Comparison of ENCODE assay signal across 1 cellular context in genomic region chr4:48629458-48629857, GRCh38.
TF ChIP-seq lines count a peak whose summit lies in the region.

No MANE protein-coding gene starts in this region.

TF ChIP-seq in K562, 482 proteins besides CTCF, POLR2A, EP300 and RAD21 (continued from another document and continues in another):
- 0 out of 4 replicates have a peak, but pooled peaks of 1 of the 2 experiments have one; percentile 14 for TF ChIP-seq HDAC1 (IDR thresholded peaks at IDR 0.05)
- no peak for TF ChIP-seq ZNF778 (CRISPR knock-in tag; IDR thresholded peaks at IDR 0.05)
- TF ChIP-seq ARID1B (IDR thresholded peaks at IDR 0.05) = peak; percentile 73
- TF ChIP-seq MEIS2 (IDR thresholded peaks at IDR 0.05; ENCODE audit: partially characterized antibody) = peak; percentile 89
- TF ChIP-seq ETV1 (tag; conservative IDR thresholded peaks at IDR 0.05; ENCODE audit: low read depth) = peak; percentile 72
- TF ChIP-seq FOXM1 (IDR thresholded peaks at IDR 0.05; ENCODE audit: low read depth) = no peak
- no peak for TF ChIP-seq FOXM1 (CRISPR knock-in tag; IDR thresholded peaks at IDR 0.05; ENCODE audit: low read depth)
- no peak for TF ChIP-seq FOXO4 (CRISPR knock-in tag; IDR thresholded peaks at IDR 0.05)
- TF ChIP-seq TEAD4 (IDR thresholded peaks at IDR 0.05; ENCODE audit: low read length) = peak; percentile 55; the same call in 1 of the 2 replicates
- TF ChIP-seq TEAD4 (CRISPR knock-in tag; IDR thresholded peaks at IDR 0.05; ENCODE audit: borderline replicate concordance) = no peak
- TF ChIP-seq ZNF134 (CRISPR knock-in tag; conservative IDR thresholded peaks at IDR 0.05) = no peak
- TF ChIP-seq FOXA3 (CRISPR knock-in tag; conservative IDR thresholded peaks at IDR 0.05 in 1 of 2, IDR thresholded peaks at IDR 0.05 in 1 of 2) = no peak
- no peak for TF ChIP-seq SP2 (IDR thresholded peaks at IDR 0.05; ENCODE audit: extremely low read depth, low read depth, low read length, poor library complexity, severe bottlenecking)
- peak; percentile 73 for TF ChIP-seq CBFA2T3 (IDR thresholded peaks at IDR 0.05)
- TF ChIP-seq ZC3H11A (IDR thresholded peaks at IDR 0.05; ENCODE audit: low read depth, low read length) = no peak
- TF ChIP-seq, protein P1, sequence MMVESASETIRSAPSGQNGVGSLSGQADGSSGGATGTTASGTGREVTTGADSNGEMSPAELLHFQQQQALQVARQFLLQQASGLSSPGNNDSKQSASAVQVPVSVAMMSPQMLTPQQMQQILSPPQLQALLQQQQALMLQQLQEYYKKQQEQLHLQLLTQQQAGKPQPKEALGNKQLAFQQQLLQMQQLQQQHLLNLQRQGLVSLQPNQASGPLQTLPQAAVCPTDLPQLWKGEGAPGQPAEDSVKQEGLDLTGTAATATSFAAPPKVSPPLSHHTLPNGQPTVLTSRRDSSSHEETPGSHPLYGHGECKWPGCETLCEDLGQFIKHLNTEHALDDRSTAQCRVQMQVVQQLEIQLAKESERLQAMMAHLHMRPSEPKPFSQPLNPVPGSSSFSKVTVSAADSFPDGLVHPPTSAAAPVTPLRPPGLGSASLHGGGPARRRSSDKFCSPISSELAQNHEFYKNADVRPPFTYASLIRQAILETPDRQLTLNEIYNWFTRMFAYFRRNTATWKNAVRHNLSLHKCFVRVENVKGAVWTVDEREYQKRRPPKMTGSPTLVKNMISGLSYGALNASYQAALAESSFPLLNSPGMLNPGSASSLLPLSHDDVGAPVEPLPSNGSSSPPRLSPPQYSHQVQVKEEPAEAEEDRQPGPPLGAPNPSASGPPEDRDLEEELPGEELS (CRISPR knock-in tag; IDR thresholded peaks at IDR 0.05; ENCODE audit: borderline replicate concordance) = no peak
- no peak for TF ChIP-seq PTBP1 (IDR thresholded peaks at IDR 0.05; ENCODE audit: low read depth, low read length)
- no peak for TF ChIP-seq KDM4B (IDR thresholded peaks at IDR 0.05; ENCODE audit: borderline replicate concordance in 2 of 2, low read depth in 1 of 2)
- no peak for TF ChIP-seq KLF6 (CRISPR knock-in tag; IDR thresholded peaks at IDR 0.05; ENCODE audit: borderline replicate concordance)
- TF ChIP-seq TCF3 (CRISPR knock-in tag; IDR thresholded peaks at IDR 0.05) = peak; percentile 44; the same call in 1 of the 2 replicates
- no peak for TF ChIP-seq ATF2 (CRISPR knock-in tag; IDR thresholded peaks at IDR 0.05)
- TF ChIP-seq MCM2 (IDR thresholded peaks at IDR 0.05; ENCODE audit: low read depth) = no peak
- TF ChIP-seq CREB3L1 (IDR thresholded peaks at IDR 0.05; ENCODE audit: borderline replicate concordance, low read depth) = 0 out of 2 replicates have a peak, but pooled peaks have one; percentile 20
- no peak for TF ChIP-seq MCM7 (IDR thresholded peaks at IDR 0.05)
- TF ChIP-seq ZNF239 (CRISPR knock-in tag; IDR thresholded peaks at IDR 0.05) = no peak
- peak; percentile 35; the same call in 1 of the 2 replicates for TF ChIP-seq ZBTB40 (IDR thresholded peaks at IDR 0.05)
- TF ChIP-seq ZBTB40 (CRISPR knock-in tag; IDR thresholded peaks at IDR 0.05) = no peak
- TF ChIP-seq, protein P2, sequence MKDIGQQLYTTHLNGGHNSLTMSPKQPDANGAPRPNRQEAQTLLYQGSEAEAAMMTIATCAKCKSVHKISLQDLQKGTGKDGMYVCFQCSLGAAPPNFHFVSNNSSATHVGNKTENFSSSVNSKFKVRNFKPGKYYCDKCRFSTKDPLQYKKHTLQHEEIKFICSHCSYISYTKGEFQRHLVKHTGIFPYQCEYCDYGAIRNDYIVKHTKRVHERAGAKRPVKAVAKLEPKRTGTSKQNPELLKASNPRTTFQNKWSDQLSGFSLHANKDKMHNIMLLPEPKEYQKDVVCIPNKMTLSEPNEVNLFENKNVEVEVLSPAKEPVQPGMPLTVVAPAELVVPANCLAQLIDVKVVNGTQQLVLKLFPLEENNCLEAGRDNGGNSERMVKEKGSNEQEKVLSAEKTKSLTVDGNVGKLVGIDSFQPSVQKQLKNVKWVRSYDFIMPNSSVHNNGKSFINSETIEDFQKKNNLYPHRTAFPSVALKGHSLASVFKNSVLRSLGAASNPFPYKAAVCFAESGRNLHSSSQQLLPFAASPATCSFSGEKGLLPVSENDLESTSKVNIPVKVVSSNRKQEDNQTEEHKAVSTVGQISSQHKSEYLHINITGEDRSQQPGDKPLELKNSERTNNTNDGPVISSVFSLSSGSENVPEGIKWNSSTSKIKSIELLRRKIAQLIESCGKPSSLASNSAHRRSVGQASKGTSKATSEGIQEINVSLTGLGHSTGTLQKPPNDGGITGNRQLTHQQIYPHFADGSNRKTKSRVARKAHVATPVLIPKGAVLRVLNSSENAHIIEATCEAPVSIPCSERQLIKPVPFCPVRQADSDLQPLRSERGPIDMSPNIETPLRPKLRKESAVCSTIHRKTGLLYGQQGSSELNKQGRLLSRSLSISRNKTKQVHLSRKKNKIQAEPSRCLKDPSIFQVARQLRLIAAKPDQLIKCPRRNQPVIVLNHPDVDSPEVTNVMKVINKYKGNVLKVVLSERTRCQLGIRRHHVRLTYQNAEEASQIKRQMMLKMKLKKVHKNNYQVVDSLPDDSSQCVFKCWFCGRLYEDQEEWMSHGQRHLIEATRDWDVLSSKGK (CRISPR knock-in tag; IDR thresholded peaks at IDR 0.05) = no peak
- TF ChIP-seq SMARCA4 (IDR thresholded peaks at IDR 0.05) = peak; percentile 55; the same call in 1 of the 2 replicates
- 0 out of 2 replicates have a peak, but pooled peaks have one; percentile 41 for TF ChIP-seq ZNF175 (CRISPR knock-in tag; IDR thresholded peaks at IDR 0.05; ENCODE audit: low read depth)
- TF ChIP-seq, protein P3, sequence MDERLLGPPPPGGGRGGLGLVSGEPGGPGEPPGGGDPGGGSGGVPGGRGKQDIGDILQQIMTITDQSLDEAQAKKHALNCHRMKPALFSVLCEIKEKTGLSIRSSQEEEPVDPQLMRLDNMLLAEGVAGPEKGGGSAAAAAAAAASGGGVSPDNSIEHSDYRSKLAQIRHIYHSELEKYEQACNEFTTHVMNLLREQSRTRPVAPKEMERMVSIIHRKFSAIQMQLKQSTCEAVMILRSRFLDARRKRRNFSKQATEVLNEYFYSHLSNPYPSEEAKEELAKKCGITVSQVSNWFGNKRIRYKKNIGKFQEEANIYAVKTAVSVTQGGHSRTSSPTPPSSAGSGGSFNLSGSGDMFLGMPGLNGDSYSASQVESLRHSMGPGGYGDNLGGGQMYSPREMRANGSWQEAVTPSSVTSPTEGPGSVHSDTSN (CRISPR knock-in tag; IDR thresholded peaks at IDR 0.05; ENCODE audit: low read depth) = no peak
- TF ChIP-seq, protein P3 (tag; conservative IDR thresholded peaks at IDR 0.05; ENCODE audit: low read depth) = peak; percentile 63
- TF ChIP-seq VEZF1 (CRISPR knock-in tag; IDR thresholded peaks at IDR 0.05) = no peak
- TF ChIP-seq PHB (CRISPR knock-in tag; IDR thresholded peaks at IDR 0.05) = no peak
